In the genomic region with DNA sequence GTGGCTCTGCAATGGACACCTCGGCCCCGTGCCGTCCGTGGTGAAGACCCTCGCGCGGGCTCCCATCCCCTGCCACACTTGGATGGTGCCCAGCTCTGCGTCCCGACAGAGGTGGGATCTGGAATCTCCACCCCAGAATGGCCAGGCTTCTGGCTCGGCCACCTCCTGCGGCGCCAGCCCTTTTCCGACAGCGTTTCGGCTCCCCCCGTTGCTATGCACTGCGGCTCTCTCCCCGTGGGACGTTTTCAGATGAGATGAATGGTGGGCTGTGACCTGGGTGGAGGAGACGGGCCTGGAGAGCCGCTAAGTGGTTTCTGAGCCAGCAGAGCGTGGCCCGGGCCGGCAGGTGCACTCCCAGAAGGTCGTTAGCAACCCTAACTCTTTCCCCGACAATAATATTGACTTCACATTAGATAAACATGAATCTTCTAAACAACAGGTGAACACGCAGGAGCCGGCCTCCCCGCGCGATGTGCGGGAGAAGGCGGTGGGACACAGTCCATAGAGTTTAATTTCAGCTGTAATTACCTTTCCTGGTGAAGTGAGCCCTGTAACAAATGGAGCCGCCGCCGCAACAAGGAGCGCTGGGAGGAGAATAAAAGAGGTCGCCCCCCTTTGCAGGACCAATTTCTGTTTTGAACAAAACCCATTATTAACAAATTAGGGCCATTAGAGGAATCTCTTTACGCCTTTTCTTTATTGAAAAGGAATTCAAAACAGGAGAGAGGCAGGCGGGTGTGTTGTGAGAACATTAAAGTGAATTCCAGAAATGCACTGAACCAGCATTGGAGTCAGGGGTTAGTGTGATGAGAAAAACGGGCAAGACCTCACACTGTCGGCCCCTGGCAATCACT, we compare ENCODE assay signal across 1 cellular context.
TF ChIP-seq lines count a peak whose summit lies in the region.

No MANE protein-coding gene starts in this region.

TF ChIP-seq in WTC11, 78 proteins besides CTCF, POLR2A, EP300 and RAD21 (continued from another document):
- TF ChIP-seq, protein P1, sequence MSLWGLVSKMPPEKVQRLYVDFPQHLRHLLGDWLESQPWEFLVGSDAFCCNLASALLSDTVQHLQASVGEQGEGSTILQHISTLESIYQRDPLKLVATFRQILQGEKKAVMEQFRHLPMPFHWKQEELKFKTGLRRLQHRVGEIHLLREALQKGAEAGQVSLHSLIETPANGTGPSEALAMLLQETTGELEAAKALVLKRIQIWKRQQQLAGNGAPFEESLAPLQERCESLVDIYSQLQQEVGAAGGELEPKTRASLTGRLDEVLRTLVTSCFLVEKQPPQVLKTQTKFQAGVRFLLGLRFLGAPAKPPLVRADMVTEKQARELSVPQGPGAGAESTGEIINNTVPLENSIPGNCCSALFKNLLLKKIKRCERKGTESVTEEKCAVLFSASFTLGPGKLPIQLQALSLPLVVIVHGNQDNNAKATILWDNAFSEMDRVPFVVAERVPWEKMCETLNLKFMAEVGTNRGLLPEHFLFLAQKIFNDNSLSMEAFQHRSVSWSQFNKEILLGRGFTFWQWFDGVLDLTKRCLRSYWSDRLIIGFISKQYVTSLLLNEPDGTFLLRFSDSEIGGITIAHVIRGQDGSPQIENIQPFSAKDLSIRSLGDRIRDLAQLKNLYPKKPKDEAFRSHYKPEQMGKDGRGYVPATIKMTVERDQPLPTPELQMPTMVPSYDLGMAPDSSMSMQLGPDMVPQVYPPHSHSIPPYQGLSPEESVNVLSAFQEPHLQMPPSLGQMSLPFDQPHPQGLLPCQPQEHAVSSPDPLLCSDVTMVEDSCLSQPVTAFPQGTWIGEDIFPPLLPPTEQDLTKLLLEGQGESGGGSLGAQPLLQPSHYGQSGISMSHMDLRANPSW (CRISPR knock-in tag; conservative IDR thresholded peaks at IDR 0.05; ENCODE audit: low read depth) = no peak
- no peak for TF ChIP-seq ATF1 (CRISPR knock-in tag; IDR thresholded peaks at IDR 0.05)
- no peak for TF ChIP-seq NR2C2 (CRISPR knock-in tag; IDR thresholded peaks at IDR 0.05)
- TF ChIP-seq, protein P2, sequence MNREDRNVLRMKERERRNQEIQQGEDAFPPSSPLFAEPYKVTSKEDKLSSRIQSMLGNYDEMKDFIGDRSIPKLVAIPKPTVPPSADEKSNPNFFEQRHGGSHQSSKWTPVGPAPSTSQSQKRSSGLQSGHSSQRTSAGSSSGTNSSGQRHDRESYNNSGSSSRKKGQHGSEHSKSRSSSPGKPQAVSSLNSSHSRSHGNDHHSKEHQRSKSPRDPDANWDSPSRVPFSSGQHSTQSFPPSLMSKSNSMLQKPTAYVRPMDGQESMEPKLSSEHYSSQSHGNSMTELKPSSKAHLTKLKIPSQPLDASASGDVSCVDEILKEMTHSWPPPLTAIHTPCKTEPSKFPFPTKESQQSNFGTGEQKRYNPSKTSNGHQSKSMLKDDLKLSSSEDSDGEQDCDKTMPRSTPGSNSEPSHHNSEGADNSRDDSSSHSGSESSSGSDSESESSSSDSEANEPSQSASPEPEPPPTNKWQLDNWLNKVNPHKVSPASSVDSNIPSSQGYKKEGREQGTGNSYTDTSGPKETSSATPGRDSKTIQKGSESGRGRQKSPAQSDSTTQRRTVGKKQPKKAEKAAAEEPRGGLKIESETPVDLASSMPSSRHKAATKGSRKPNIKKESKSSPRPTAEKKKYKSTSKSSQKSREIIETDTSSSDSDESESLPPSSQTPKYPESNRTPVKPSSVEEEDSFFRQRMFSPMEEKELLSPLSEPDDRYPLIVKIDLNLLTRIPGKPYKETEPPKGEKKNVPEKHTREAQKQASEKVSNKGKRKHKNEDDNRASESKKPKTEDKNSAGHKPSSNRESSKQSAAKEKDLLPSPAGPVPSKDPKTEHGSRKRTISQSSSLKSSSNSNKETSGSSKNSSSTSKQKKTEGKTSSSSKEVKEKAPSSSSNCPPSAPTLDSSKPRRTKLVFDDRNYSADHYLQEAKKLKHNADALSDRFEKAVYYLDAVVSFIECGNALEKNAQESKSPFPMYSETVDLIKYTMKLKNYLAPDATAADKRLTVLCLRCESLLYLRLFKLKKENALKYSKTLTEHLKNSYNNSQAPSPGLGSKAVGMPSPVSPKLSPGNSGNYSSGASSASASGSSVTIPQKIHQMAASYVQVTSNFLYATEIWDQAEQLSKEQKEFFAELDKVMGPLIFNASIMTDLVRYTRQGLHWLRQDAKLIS (CRISPR knock-in tag; IDR thresholded peaks at IDR 0.05; ENCODE audit: borderline replicate concordance) = no peak
- TF ChIP-seq ZNF138 (CRISPR knock-in tag; conservative IDR thresholded peaks at IDR 0.05) = no peak
- TF ChIP-seq SMAD4 (CRISPR knock-in tag; IDR thresholded peaks at IDR 0.05) = no peak
- no peak for TF ChIP-seq TEAD4 (CRISPR knock-in tag; IDR thresholded peaks at IDR 0.05)
- TF ChIP-seq ZNF121 (CRISPR knock-in tag; IDR thresholded peaks at IDR 0.05) = no peak
- TF ChIP-seq GABPB1 (CRISPR knock-in tag; IDR thresholded peaks at IDR 0.05) = no peak
- no peak for TF ChIP-seq CREM (CRISPR knock-in tag; IDR thresholded peaks at IDR 0.05)
